8 cellular contexts compared by ENCODE assay signal in genomic region chr2:19346983-19347618, GRCh38. TPM values are rescaled to one million over a fixed set of nuclear protein-coding genes. Genes with fewer than 3 reads are reported as not detected.
DNase-seq lines count a peak whose midpoint lies in the region; ATAC-seq, FAIRE-seq and TF ChIP-seq lines count a peak whose summit lies in the region.

No MANE protein-coding gene starts in this region.

- H3K9me3 ChIP-seq in H9 (ENCODE audit: control insufficient read depth, low read depth, low read length), result no peaks in the 10 kb centered on the region
- no peaks in the 10 kb centered on the region for H3K9me3 ChIP-seq in NT2/D1 (ENCODE audit: insufficient read depth, low read length)
- H3K9me3 ChIP-seq in psoas muscle, result no peaks in the 10 kb centered on the region

- H3K4me1 Mint-ChIP-seq in H9, result peaks cover 13 to 14% of the 10 kb centered on the region in 2 experiments

- intact Hi-C loops in psoas muscle (cut with DNase I) (no loop called here), head of caudate nucleus (cut with DNase I) (loop anchor here (10.0 kb wide), 1 partner anchor 222 kb away; no protein-coding TSS in a partner anchor)

- peak overlapping the region; percentile 35 for H2AFZ ChIP-seq in H9 (ENCODE audit: low read length)

- no peaks in the 10 kb centered on the region for H3K36me3 Mint-ChIP-seq in H9 (ENCODE audit: insufficient read depth in 1 of 3, low read depth in 3 of 3)

- H3K9ac ChIP-seq in H9 (ENCODE audit: extremely low read depth, insufficient read length, low read length) (peak overlapping the region; percentile 89), NT2/D1 (ENCODE audit: insufficient read length, low read depth) (peak overlapping the region; percentile 97)

- H3K27ac Mint-ChIP-seq in H9, result peak overlapping the region in 1 of 3 experiments; percentile 98; a peak in 1 of 7 replicates

- H3K27ac ChIP-seq in H9 (ENCODE audit: insufficient read length, low read depth, low read length) (no peak overlapping the region), epithelial cell of prostate (peak overlapping the region; percentile 76), psoas muscle (peak overlapping the region; percentile 91)

- H4K8ac ChIP-seq in H9 (replicated peaks; ENCODE audit: insufficient read length, low read depth, low read length), result no peak overlapping the region

- H2AK5ac ChIP-seq in H9 (ENCODE audit: insufficient read length, low read length), result no peak overlapping the region

- peak overlapping the region; percentile 95 to 96 for H3K4me3 Mint-ChIP-seq in H9

- H3K9me3 Mint-ChIP-seq in H9, result no peaks in the 10 kb centered on the region; a peak in 1 of 5 replicates

- H3K27me3 Mint-ChIP-seq in H9 (ENCODE audit: low read depth), result peaks cover 40% of the 10 kb centered on the region

- H2BK20ac ChIP-seq in H9 (ENCODE audit: low read depth, low read length, poor library complexity, severe bottlenecking), result no peak overlapping the region

- peak overlapping the region; percentile 79 for H3K4me2 ChIP-seq in H9 (ENCODE audit: insufficient read depth, insufficient read length, low read length)

- no peak overlapping the region for H3K18ac ChIP-seq in H9 (ENCODE audit: insufficient read length, low read depth, low read length)

- no peak overlapping the region for H3K23ac ChIP-seq in H9 (ENCODE audit: insufficient read length, low read depth, low read length)

- no peak overlapping the region for H3K56ac ChIP-seq in H9 (ENCODE audit: insufficient read length, low read depth, low read length)

- ATAC-seq in psoas muscle, result no peak

- no peaks in the 10 kb centered on the region for H3K79me2 ChIP-seq in H9 (ENCODE audit: insufficient read depth, low read length)

- no peak overlapping the region for H3K14ac ChIP-seq in H9 (ENCODE audit: insufficient read depth, low read length)

- no peaks in the 10 kb centered on the region for H3K79me1 ChIP-seq in H9 (ENCODE audit: insufficient read depth, low read depth, low read length, poor library complexity, severe bottlenecking)

- FAIRE-seq in GM12891 (lab: Jason Lieb, UNC), result no peak

- H4K20me1 ChIP-seq in H9 (ENCODE audit: control insufficient read depth, insufficient read depth, insufficient read length), result no peaks in the 10 kb centered on the region

- H3K4me1 ChIP-seq in H9 (ENCODE audit: insufficient read depth, low read length) (no peaks in the 10 kb centered on the region), NT2/D1 (ENCODE audit: insufficient read depth, insufficient read length) (no peaks in the 10 kb centered on the region), psoas muscle (peaks cover 10% of the 10 kb centered on the region)

- DNase-seq in GM12891 (ENCODE audit: insufficient read length, low spot score) (no peak), H9 (no peak), NT2/D1 (ENCODE audit: low read depth, low spot score) (no peak), epithelial cell of prostate (ENCODE audit: low read depth, low spot score) (no peak), psoas muscle (no peak), head of caudate nucleus (no peak), COLO668 (lab: John Stamatoyannopoulos, UW; ENCODE audit: unreplicated experiment) (no peak)
- DNase-seq in activated CD8-positive, alpha-beta memory T cell treated with anti-CD3 and anti-CD28 coated beads for 24 hours, result no peak

- H3K4ac ChIP-seq in H9 (ENCODE audit: low read depth, low read length), result no peak overlapping the region

- H4K5ac ChIP-seq in H9 (ENCODE audit: insufficient read length, low read depth, low read length), result no peak overlapping the region

- TF ChIP-seq CTCF in H9 (conservative IDR thresholded peaks at IDR 0.05) (no peak), psoas muscle (IDR thresholded peaks at IDR 0.05) (no peak)

- peaks cover 3% of the 10 kb centered on the region for H3K36me3 ChIP-seq in NT2/D1 (ENCODE audit: insufficient read depth, insufficient read length, low read length)
- peaks cover 0 to 15% of the 10 kb centered on the region in 2 donors for H3K36me3 ChIP-seq in psoas muscle (ENCODE audit: insufficient read depth in 1 of 2, low read depth in 1 of 2)

- TF ChIP-seq POLR2A in GM12891 (IDR thresholded peaks at IDR 0.05; ENCODE audit: low read depth, low read length), result no peak

- WGBS in H9 (ENCODE audit: extremely low coverage, insufficient read length, low lambda C conversion rate), result no CpG with 5 or more reads among the region's 6 CpGs
- WGBS in psoas muscle, 3 donors, result 31 to 39% (median 33%) methylated on average over 6 of the region's 6 CpGs

- H3K23me2 ChIP-seq in H9 (ENCODE audit: insufficient read length, low read depth, low read length, poor library complexity, severe bottlenecking), result peaks cover 6% of the 10 kb centered on the region

- peaks cover 28% of the 10 kb centered on the region for H3K27me3 ChIP-seq in H9 (ENCODE audit: insufficient read depth, low read length)
- peaks cover 39% of the 10 kb centered on the region for H3K27me3 ChIP-seq in NT2/D1 (ENCODE audit: insufficient read depth, insufficient read length)
- H3K27me3 ChIP-seq in psoas muscle (ENCODE audit: insufficient read depth in 3 of 3, low read length in 2 of 3), result no peaks in the 10 kb centered on the region

- no peak overlapping the region for H4K91ac ChIP-seq in H9 (ENCODE audit: insufficient read length, low read depth, low read length)

- H2BK12ac ChIP-seq in H9 (ENCODE audit: insufficient read length, low read depth, low read length), result no peak overlapping the region

- no peak overlapping the region for H3T11ph ChIP-seq in H9 (ENCODE audit: low read length)

- no peak overlapping the region for H2BK5ac ChIP-seq in H9 (ENCODE audit: insufficient read length, low read length)

- H2BK15ac ChIP-seq in H9 (ENCODE audit: low read depth, low read length), result no peak overlapping the region

- no peak overlapping the region for H2BK120ac ChIP-seq in H9 (ENCODE audit: low read depth, low read length, poor library complexity, severe bottlenecking)

- peak overlapping the region; percentile 79 for H3K4me3 ChIP-seq in NT2/D1 (ENCODE audit: insufficient read length, low read depth)
- H3K4me3 ChIP-seq in psoas muscle, result peak overlapping the region; percentile 73

TF ChIP-seq in GM12891, 5 proteins besides CTCF, POLR2A, EP300 and RAD21:
- no peak for TF ChIP-seq POU2F2 (IDR thresholded peaks at IDR 0.05; ENCODE audit: low read depth, low read length)
- peak; percentile 43; the same call in 1 of the 2 replicates for TF ChIP-seq SPI1 (IDR thresholded peaks at IDR 0.05; ENCODE audit: low read depth, low read length)

RNA-seq across cellular contexts. Expression of gene OSR1, which starts 11.3 kb away (rescaled TPM):
- not detected for polyA plus RNA-seq in GM12891 (2012; ENCODE audit: low read depth, missing spikeins)
- total RNA-seq in H9 (2021), result 0.24 and 0.35 TPM in 2 replicates
- 1 to 10 TPM; 2.0 to 6.7 (median 3.3) TPM for total RNA-seq in psoas muscle
- polyA plus RNA-seq in psoas muscle, result 1 to 10 TPM; 1.1 to 3.3 (median 1.3) TPM
